20 cellular contexts compared by ENCODE assay signal in genomic region chr14:22113401-22113800, GRCh38.
DNase-seq lines count a peak whose midpoint lies in the region; ATAC-seq lines count a peak whose summit lies in the region.
"Had no signal": no experiment of that assay in that cellular context is flagged by ENCODE, and none has a peak within 500 bp of the region (broad histone marks: within the 10 kb centered on the region; RNA-seq: fewer than 3 reads in every experiment).

No MANE protein-coding gene starts in this region.

- peaks cover 23% of the 10 kb centered on the region for H3K4me1 Mint-ChIP-seq in activated CD4-positive, alpha-beta T cell treated with anti-CD3 and anti-CD28 coated beads, Interleukin-2, amount 10 ng/mL, durations not matched to agents 7 days and 5 days
- peaks cover 0 to 21% (median 6%) of the 10 kb centered on the region in 4 donors for H3K4me1 Mint-ChIP-seq in CD4-positive, CD25-positive, alpha-beta regulatory T cell
- peaks cover 11 to 14% (median 12%) of the 10 kb centered on the region in 3 donors for H3K4me1 Mint-ChIP-seq in T-cell
- no peaks in the 10 kb centered on the region for H3K4me1 Mint-ChIP-seq in activated naive CD8-positive, alpha-beta T cell treated with anti-CD3 and anti-CD28 coated beads for 36 hours

- no peak for DNase-seq in activated CD4-positive, alpha-beta T cell treated with anti-CD3 and anti-CD28 coated beads, Interleukin-2, amount 10 ng/mL, durations not matched to agents 7 days and 5 days
- DNase-seq in activated CD4-positive, alpha-beta T cell treated with anti-CD3 and anti-CD28 coated beads for 48 hours: no peak
- DNase-seq in CD4-positive, CD25-positive, alpha-beta regulatory T cell: no peak
- peak in 4 of 34 experiments; percentile 11 to 22 (median 14) for DNase-seq in T-cell
- DNase-seq in activated naive CD8-positive, alpha-beta T cell treated with anti-CD3 and anti-CD28 coated beads for 36 hours: no peak
- no peak for DNase-seq in hepatic stellate cell (ENCODE audit: low spot score)
- DNase-seq in COLO829 (ENCODE audit: low spot score): no peak
- no peak for DNase-seq in NCI-H446 (lab: John Stamatoyannopoulos, UW)
- DNase-seq: ACHN; DMS 273 treated with DMSO at 0.1 percent for 48 hours; foreskin keratinocyte; hypothalamus; Kasumi-1; NCI-H1048; NCI-H345; stimulated activated CD8-positive, alpha-beta memory T cell treated with anti-CD3 and anti-CD28 coated beads, Interleukin-4, amount 100 ng/mL, for 48 hours; T1000 had no signal

- H3K27ac ChIP-seq in CD4-positive, CD25-positive, alpha-beta regulatory T cell (ENCODE audit: insufficient read depth, low read length, poor library complexity, severe bottlenecking): peak overlapping the region; percentile 57
- H3K27ac ChIP-seq: ascending aorta; BLaER1 treated with 17β-estradiol and CSF1 and Interleukin-3, amounts not matched to agents 10 nM and 100 nM; foreskin keratinocyte had no signal

- no peaks in the 10 kb centered on the region for H3K27me3 Mint-ChIP-seq in activated CD4-positive, alpha-beta T cell treated with anti-CD3 and anti-CD28 coated beads, Interleukin-2, amount 10 ng/mL, durations not matched to agents 7 days and 5 days
- peaks cover 5% of the 10 kb centered on the region for H3K27me3 Mint-ChIP-seq in CD4-positive, CD25-positive, alpha-beta regulatory T cell
- H3K27me3 Mint-ChIP-seq in T-cell: peaks cover 0 to 4% of the 10 kb centered on the region in 2 donors
- H3K27me3 Mint-ChIP-seq in activated naive CD8-positive, alpha-beta T cell treated with anti-CD3 and anti-CD28 coated beads for 36 hours: no peaks in the 10 kb centered on the region

- peak in 1 of 2 donors; percentile 42 for ATAC-seq in CD4-positive, CD25-positive, alpha-beta regulatory T cell (ENCODE audit: low read depth in 2 of 2)
- peak in 3 of 4 experiments; percentile 33 to 69 (median 63) for ATAC-seq in T-cell (replicated peaks in 1 of 4)
- ATAC-seq: foreskin keratinocyte had no signal

- POLR2A ChIA-PET in activated CD4-positive, alpha-beta T cell treated with anti-CD3 and anti-CD28 coated beads, Interleukin-2, amount 10 ng/mL, durations not matched to agents 7 days and 5 days (lab: Charles Lee): no interaction called here
- POLR2A ChIA-PET in T-cell (lab: Charles Lee): no interaction called here

- H3K4me1 ChIP-seq in CD4-positive, CD25-positive, alpha-beta regulatory T cell (ENCODE audit: control insufficient read depth, insufficient read depth, low read length, poor library complexity, severe bottlenecking): peaks cover 3% of the 10 kb centered on the region
- H3K4me1 ChIP-seq: ascending aorta; BLaER1 treated with 17β-estradiol and CSF1 and Interleukin-3, amounts not matched to agents 10 nM and 100 nM had no signal

- no peaks in the 10 kb centered on the region for H3K9me3 Mint-ChIP-seq in activated CD4-positive, alpha-beta T cell treated with anti-CD3 and anti-CD28 coated beads, Interleukin-2, amount 10 ng/mL, durations not matched to agents 7 days and 5 days
- H3K9me3 Mint-ChIP-seq in CD4-positive, CD25-positive, alpha-beta regulatory T cell: no peaks in the 10 kb centered on the region
- H3K9me3 Mint-ChIP-seq in T-cell: no peaks in the 10 kb centered on the region
- H3K9me3 Mint-ChIP-seq in activated naive CD8-positive, alpha-beta T cell treated with anti-CD3 and anti-CD28 coated beads for 36 hours: no peaks in the 10 kb centered on the region

- no peaks in the 10 kb centered on the region for H3K27me3 ChIP-seq in CD4-positive, CD25-positive, alpha-beta regulatory T cell (ENCODE audit: control insufficient read depth, insufficient read depth, low read length)
- H3K27me3 ChIP-seq: ascending aorta; BLaER1 treated with 17β-estradiol and CSF1 and Interleukin-3, amounts not matched to agents 10 nM and 100 nM; foreskin keratinocyte had no signal

- H3K36me3 ChIP-seq in CD4-positive, CD25-positive, alpha-beta regulatory T cell (ENCODE audit: control insufficient read depth, insufficient read depth, low read length): no peaks in the 10 kb centered on the region
- H3K36me3 ChIP-seq: ascending aorta; BLaER1 treated with 17β-estradiol and CSF1 and Interleukin-3, amounts not matched to agents 10 nM and 100 nM had no signal

- H3K27ac Mint-ChIP-seq in activated CD4-positive, alpha-beta T cell treated with anti-CD3 and anti-CD28 coated beads, Interleukin-2, amount 10 ng/mL, durations not matched to agents 7 days and 5 days: peak overlapping the region; percentile 77
- H3K27ac Mint-ChIP-seq in CD4-positive, CD25-positive, alpha-beta regulatory T cell: peak overlapping the region; percentile 76 to 87 (median 80)
- H3K27ac Mint-ChIP-seq in T-cell: peak overlapping the region; percentile 79 to 85
- H3K27ac Mint-ChIP-seq in activated naive CD8-positive, alpha-beta T cell treated with anti-CD3 and anti-CD28 coated beads for 36 hours: peak overlapping the region; percentile 76

- CTCF ChIA-PET in activated CD4-positive, alpha-beta T cell treated with anti-CD3 and anti-CD28 coated beads, Interleukin-2, amount 10 ng/mL, durations not matched to agents 7 days and 5 days (lab: Charles Lee): interaction anchor here (1.6 kb wide), 1 partner anchor 457 kb away, joined by 4 read pairs; no protein-coding TSS in a partner anchor
- CTCF ChIA-PET in T-cell (lab: Charles Lee): interaction anchor here in 1 of 2 donors (0.7 to 1.3 kb wide), 2 partner anchors 8 to 459 kb away, joined by 3 to 4 read pairs; no protein-coding TSS in a partner anchor

- no peaks in the 10 kb centered on the region for H3K36me3 Mint-ChIP-seq in activated CD4-positive, alpha-beta T cell treated with anti-CD3 and anti-CD28 coated beads, Interleukin-2, amount 10 ng/mL, durations not matched to agents 7 days and 5 days (ENCODE audit: low read depth)
- no peaks in the 10 kb centered on the region for H3K36me3 Mint-ChIP-seq in CD4-positive, CD25-positive, alpha-beta regulatory T cell
- H3K36me3 Mint-ChIP-seq in T-cell: no peaks in the 10 kb centered on the region
- no peaks in the 10 kb centered on the region for H3K36me3 Mint-ChIP-seq in activated naive CD8-positive, alpha-beta T cell treated with anti-CD3 and anti-CD28 coated beads for 36 hours

- peak overlapping the region; percentile 26 for H3K4me3 ChIP-seq in CD4-positive, CD25-positive, alpha-beta regulatory T cell (ENCODE audit: low read depth, low read length)
- H3K4me3 ChIP-seq: ascending aorta; BLaER1 treated with 17β-estradiol and CSF1 and Interleukin-3, amounts not matched to agents 10 nM and 100 nM; smooth muscle cell had no signal

- H3K4me3 Mint-ChIP-seq in activated CD4-positive, alpha-beta T cell treated with anti-CD3 and anti-CD28 coated beads, Interleukin-2, amount 10 ng/mL, durations not matched to agents 7 days and 5 days: peak overlapping the region; percentile 73
- H3K4me3 Mint-ChIP-seq in CD4-positive, CD25-positive, alpha-beta regulatory T cell: peak overlapping the region; percentile 70 to 86 (median 78)
- H3K4me3 Mint-ChIP-seq in T-cell: peak overlapping the region; percentile 39 to 76 (median 69)
- peak overlapping the region; percentile 69 for H3K4me3 Mint-ChIP-seq in activated naive CD8-positive, alpha-beta T cell treated with anti-CD3 and anti-CD28 coated beads for 36 hours

- H3K9me3 ChIP-seq in CD4-positive, CD25-positive, alpha-beta regulatory T cell (ENCODE audit: control insufficient read depth in 2 of 2, low read length in 2 of 2): no peaks in the 10 kb centered on the region
- H3K9me3 ChIP-seq: ascending aorta; BLaER1 treated with 17β-estradiol and CSF1 and Interleukin-3, amounts not matched to agents 10 nM and 100 nM had no signal
